Comparison of ENCODE assay signal across 9 cellular contexts in the genomic region with DNA sequence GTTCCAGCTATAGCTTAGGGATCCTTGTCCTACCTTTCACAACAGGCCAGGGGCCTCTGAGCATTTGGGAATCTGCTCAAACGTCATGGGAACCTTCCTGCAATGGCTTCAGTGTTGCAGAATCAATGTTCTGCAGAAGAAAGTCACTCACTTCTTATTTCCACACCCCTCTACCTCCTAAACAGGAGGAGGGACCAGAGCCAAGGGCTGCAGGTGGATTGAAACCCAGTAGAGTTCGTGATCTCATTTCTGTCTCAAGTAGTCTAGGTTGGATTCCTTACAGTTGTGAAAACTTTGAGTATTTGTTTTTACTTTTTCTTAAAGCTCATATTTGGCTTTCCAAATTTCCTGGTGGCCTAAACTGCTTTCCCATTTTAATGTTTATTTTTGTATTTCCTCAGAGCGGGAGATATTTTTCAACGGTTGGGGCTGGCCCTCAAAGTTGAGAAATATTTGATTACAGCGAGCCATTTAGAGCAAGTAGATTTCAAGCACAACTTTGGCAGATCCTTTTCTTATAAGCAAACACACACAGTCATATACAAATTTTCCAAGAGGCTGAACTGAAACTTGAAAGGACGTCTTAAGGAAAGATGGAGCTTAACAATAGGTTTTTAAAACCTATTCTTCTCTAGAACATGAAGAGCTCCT. TPM values are rescaled to one million over a fixed set of nuclear protein-coding genes. Genes with fewer than 3 reads are reported as not detected.
DNase-seq lines count a peak whose midpoint lies in the region; ATAC-seq and TF ChIP-seq lines count a peak whose summit lies in the region.
"Not testable (repeated sequence)": the region's sequence is repeated elsewhere in the genome, so short reads cannot be mapped to it uniquely, and the experiment has no call there.
"Had no signal": no experiment of that assay in that cellular context is flagged by ENCODE, and none has a peak within 500 bp of the region (broad histone marks: within the 10 kb centered on the region; RNA-seq: fewer than 3 reads in every experiment).

No MANE protein-coding gene starts in this region.

- H3K27me3 ChIP-seq in IMR-90 (ENCODE audit: control insufficient read depth, insufficient read depth, low read length); ascending aorta; right atrium auricular region; lower lobe of right lung (ENCODE audit: low read depth); upper lobe of left lung: not testable (repeated sequence)

- not testable (repeated sequence) for H3K4me2 ChIP-seq in IMR-90 (ENCODE audit: low read depth, low read length)

- H3K27ac ChIP-seq in IMR-90 (ENCODE audit: insufficient read depth, low read length) = not testable (repeated sequence)
- H3K27ac ChIP-seq in ascending aorta (peak overlapping the region; percentile 54 to 78), right atrium auricular region (peak overlapping the region in 1 of 2 donors; percentile 41), lower lobe of right lung (peak overlapping the region; percentile 40), upper lobe of left lung (peak overlapping the region in 3 of 4 donors; percentile 56 to 75 (median 63))

- TF ChIP-seq RAD21 in IMR-90 (IDR thresholded peaks at IDR 0.05; ENCODE audit: low read length) = not testable (repeated sequence)

- CTCF ChIA-PET in IMR-90 (lab: Yijun Ruan, JAX) = interaction anchor here (0.6 kb wide), 1 partner anchor 955 kb away, joined by 4 read pairs; no protein-coding TSS in a partner anchor

- H2AK9ac ChIP-seq in IMR-90 (replicated peaks; ENCODE audit: low read depth, low read length, poor library complexity) = not testable (repeated sequence)

- not testable (repeated sequence) for H3K14ac ChIP-seq in IMR-90 (replicated peaks; ENCODE audit: low read depth, low read length)

- not testable (repeated sequence) for H3K56ac ChIP-seq in IMR-90 (ENCODE audit: extremely low read depth, insufficient read depth, low read length)

- not testable (repeated sequence) for H3K36me3 ChIP-seq in IMR-90 (ENCODE audit: control insufficient read depth, insufficient read depth, low read length); ascending aorta; right atrium auricular region; lower lobe of right lung; upper lobe of left lung

- dilution Hi-C loops in IMR-90 (cut with HindIII; ENCODE audit: low sequenced_read_pairs, unreplicated experiment) = not testable (repeated sequence)

- not testable (repeated sequence) for H3K9me3 ChIP-seq in IMR-90 (ENCODE audit: control insufficient read depth, insufficient read depth, low read length); ascending aorta; right atrium auricular region; lower lobe of right lung; upper lobe of left lung

- not testable (repeated sequence) for TF ChIP-seq CTCF in IMR-90 (conservative IDR thresholded peaks at IDR 0.05; ENCODE audit: low read depth, low read length); ascending aorta (IDR thresholded peaks at IDR 0.05); fibroblast of the aortic adventitia (IDR thresholded peaks at IDR 0.05; ENCODE audit: insufficient read depth, low read length); right atrium auricular region (IDR thresholded peaks at IDR 0.05); lower lobe of right lung (IDR thresholded peaks at IDR 0.05); upper lobe of left lung (IDR thresholded peaks at IDR 0.05)

- H3K4ac ChIP-seq in IMR-90 (ENCODE audit: low read depth, low read length) = not testable (repeated sequence)

- ATAC-seq in IMR-90 (ENCODE audit: low read depth) (peak; percentile 82), lower lobe of right lung (peak; percentile 77 to 84), sciatic nerve (peak; percentile 57), upper lobe of left lung (ENCODE audit: low FRiP score in 2 of 2) (peak; percentile 42 to 71)

- intact Hi-C loops in IMR-90 (cut with micrococcal nuclease); ascending aorta (cut with DNase I); lower lobe of right lung (cut with DNase I); sciatic nerve (cut with DNase I): not testable (repeated sequence)

- WGBS in IMR-90 (ENCODE audit: extremely low coverage in 2 of 2, insufficient read length in 1 of 2), 2 experiments = no CpG with 5 or more reads among the region's 6 CpGs
- 19 to 25% methylated on average over 5 of the region's 6 CpGs for WGBS in upper lobe of left lung, 2 donors

- not testable (repeated sequence) for H3K9me1 ChIP-seq in IMR-90 (ENCODE audit: insufficient read depth, low read length)

- not testable (repeated sequence) for H3K18ac ChIP-seq in IMR-90 (ENCODE audit: low read depth, low read length)

- not testable (repeated sequence) for H2BK120ac ChIP-seq in IMR-90 (ENCODE audit: low read depth, low read length)

- not testable (repeated sequence) for H3K79me1 ChIP-seq in IMR-90 (ENCODE audit: low read depth in 1 of 2, low read length in 2 of 2)

- H2BK15ac ChIP-seq in IMR-90 (ENCODE audit: low read depth, low read length) = not testable (repeated sequence)

- not testable (repeated sequence) for H3K4me1 ChIP-seq in IMR-90 (ENCODE audit: control insufficient read depth, insufficient read depth, low read length)
- peaks cover 3 to 15% of the 10 kb centered on the region in 2 donors for H3K4me1 ChIP-seq in ascending aorta
- peaks cover 0 to 11% of the 10 kb centered on the region in 2 donors for H3K4me1 ChIP-seq in right atrium auricular region
- H3K4me1 ChIP-seq in lower lobe of right lung = peaks cover 24% of the 10 kb centered on the region
- peaks cover 15 to 46% (median 30%) of the 10 kb centered on the region in 4 donors for H3K4me1 ChIP-seq in upper lobe of left lung

- peak in 1 of 4 donors; percentile 72 for TF ChIP-seq EP300 in upper lobe of left lung (IDR thresholded peaks at IDR 0.05)

- not testable (repeated sequence) for H4K20me1 ChIP-seq in IMR-90 (ENCODE audit: insufficient read depth, low read length)

- H3K23ac ChIP-seq in IMR-90 (ENCODE audit: low read depth, low read length) = not testable (repeated sequence)

- H4K5ac ChIP-seq in IMR-90 (ENCODE audit: low read depth, low read length) = not testable (repeated sequence)

- not testable (repeated sequence) for H4K91ac ChIP-seq in IMR-90 (ENCODE audit: insufficient read depth, low read depth, low read length)

- not testable (repeated sequence) for H2BK5ac ChIP-seq in IMR-90 (ENCODE audit: low read depth, low read length, poor library complexity, severe bottlenecking)

- not testable (repeated sequence) for TF ChIP-seq POLR2A in IMR-90 (IDR thresholded peaks at IDR 0.05; ENCODE audit: low read depth, low read length); upper lobe of left lung (IDR thresholded peaks at IDR 0.05)

- not testable (repeated sequence) for H2BK20ac ChIP-seq in IMR-90 (ENCODE audit: low read depth, low read length)

- POLR2A ChIA-PET in IMR-90 (lab: Charles Lee; ENCODE audit: unreplicated experiment) = not testable (repeated sequence)

- not testable (repeated sequence) for H2AK5ac ChIP-seq in IMR-90 (ENCODE audit: low read depth, low read length)

- in situ Hi-C loops in IMR-90 (cut with MboI; ENCODE audit: low sequenced_read_pairs) = not testable (repeated sequence)

- BruUV-seq in IMR-90 (replicated peaks; lab: Mats Ljungman, UMichigan) = not testable (repeated sequence)

- H2AFZ ChIP-seq in IMR-90 (replicated peaks; ENCODE audit: low read length, poor library complexity) = not testable (repeated sequence)

- H3K9ac ChIP-seq in IMR-90 (ENCODE audit: low read depth, low read length) = not testable (repeated sequence)

- H3K4me3 ChIP-seq in IMR-90 (ENCODE audit: insufficient read depth, low read depth, low read length); fibroblast of the aortic adventitia (ENCODE audit: low read depth, low read length); right atrium auricular region; lower lobe of right lung; upper lobe of left lung: not testable (repeated sequence)
- peak overlapping the region in 1 of 2 donors; percentile 40 for H3K4me3 ChIP-seq in ascending aorta

- H4K8ac ChIP-seq in IMR-90 (ENCODE audit: low read depth in 2 of 2, low read length in 2 of 2) = not testable (repeated sequence)

- DNase-seq in IMR-90 (peak; percentile 42), ascending aorta (ENCODE audit: low spot score in 2 of 2) (peak in 1 of 2 donors; percentile 64), fibroblast of gingiva (ENCODE audit: low read depth) (peak; percentile 76), fibroblast of the aortic adventitia (ENCODE audit: low read depth) (peak; percentile 72), right atrium auricular region (ENCODE audit: low spot score) (peak; percentile 58), upper lobe of left lung (peak in 1 of 2 donors; percentile 57)
- not testable (repeated sequence) for DNase-seq in lower lobe of right lung; sciatic nerve (ENCODE audit: low spot score)

TF ChIP-seq in IMR-90, 13 proteins besides CTCF, POLR2A, EP300 and RAD21:
- 0 out of 2 replicates have a peak, but pooled peaks have one; percentile 19 for TF ChIP-seq CEBPB (IDR thresholded peaks at IDR 0.05; ENCODE audit: low read depth, low read length)

RNA-seq across cellular contexts. Expression of a gene that starts 20.6 kb away (rescaled TPM):
- total RNA-seq in IMR-90 (2012; rRNA removed) (1.6 and 2.2 TPM in 2 replicates), ascending aorta (38.5 TPM), fibroblast of the aortic adventitia (ENCODE audit: low replicate concordance) (10.1 and 442 TPM in 2 replicates), right atrium auricular region (10 to 100 TPM; 17.9 to 27.4 TPM), lower lobe of right lung (82.7 TPM), sciatic nerve (24.1 TPM), upper lobe of left lung (100 to 1,000 TPM in 4 of 6 donors, 10 to 100 TPM in 2; 40.9 to 203 (median 120) TPM)
- 1.2 and 1.6 TPM in 2 replicates for polyA plus RNA-seq in IMR-90 (2012; rRNA removed)
- polyA plus RNA-seq in IMR-90 (2012; cell fraction: cytosol; rRNA removed) = 1.0 and 1.4 TPM in 2 replicates
- polyA plus RNA-seq in IMR-90 (2012; cell fraction: nucleus; rRNA removed; ENCODE audit: low replicate concordance) = 0.37 and 0.46 TPM in 2 replicates
- total RNA-seq: CD4-positive, alpha-beta memory T cell had no signal
- polyA plus RNA-seq: CD4-positive, alpha-beta memory T cell had no signal
